In genomic region chr6:154414021-154414813, GRCh38 we compare ENCODE assay signal across 1 cellular context.
TF ChIP-seq lines count a peak whose summit lies in the region.

No MANE protein-coding gene starts in this region.

TF ChIP-seq in HepG2, 621 proteins besides CTCF, POLR2A, EP300 and RAD21 (continued from another document and continues in another):
- TF ChIP-seq SKI (IDR thresholded peaks at IDR 0.05; ENCODE audit: partially characterized antibody), result no peak
- no peak for TF ChIP-seq ZNF773 (CRISPR knock-in tag; IDR thresholded peaks at IDR 0.05; ENCODE audit: borderline replicate concordance)
- TF ChIP-seq, protein P1, sequence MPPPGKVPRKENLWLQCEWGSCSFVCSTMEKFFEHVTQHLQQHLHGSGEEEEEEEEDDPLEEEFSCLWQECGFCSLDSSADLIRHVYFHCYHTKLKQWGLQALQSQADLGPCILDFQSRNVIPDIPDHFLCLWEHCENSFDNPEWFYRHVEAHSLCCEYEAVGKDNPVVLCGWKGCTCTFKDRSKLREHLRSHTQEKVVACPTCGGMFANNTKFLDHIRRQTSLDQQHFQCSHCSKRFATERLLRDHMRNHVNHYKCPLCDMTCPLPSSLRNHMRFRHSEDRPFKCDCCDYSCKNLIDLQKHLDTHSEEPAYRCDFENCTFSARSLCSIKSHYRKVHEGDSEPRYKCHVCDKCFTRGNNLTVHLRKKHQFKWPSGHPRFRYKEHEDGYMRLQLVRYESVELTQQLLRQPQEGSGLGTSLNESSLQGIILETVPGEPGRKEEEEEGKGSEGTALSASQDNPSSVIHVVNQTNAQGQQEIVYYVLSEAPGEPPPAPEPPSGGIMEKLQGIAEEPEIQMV (CRISPR knock-in tag; IDR thresholded peaks at IDR 0.05; ENCODE audit: low read depth), result no peak
- TF ChIP-seq, protein P2, sequence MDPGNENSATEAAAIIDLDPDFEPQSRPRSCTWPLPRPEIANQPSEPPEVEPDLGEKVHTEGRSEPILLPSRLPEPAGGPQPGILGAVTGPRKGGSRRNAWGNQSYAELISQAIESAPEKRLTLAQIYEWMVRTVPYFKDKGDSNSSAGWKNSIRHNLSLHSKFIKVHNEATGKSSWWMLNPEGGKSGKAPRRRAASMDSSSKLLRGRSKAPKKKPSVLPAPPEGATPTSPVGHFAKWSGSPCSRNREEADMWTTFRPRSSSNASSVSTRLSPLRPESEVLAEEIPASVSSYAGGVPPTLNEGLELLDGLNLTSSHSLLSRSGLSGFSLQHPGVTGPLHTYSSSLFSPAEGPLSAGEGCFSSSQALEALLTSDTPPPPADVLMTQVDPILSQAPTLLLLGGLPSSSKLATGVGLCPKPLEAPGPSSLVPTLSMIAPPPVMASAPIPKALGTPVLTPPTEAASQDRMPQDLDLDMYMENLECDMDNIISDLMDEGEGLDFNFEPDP (CRISPR knock-in tag; conservative IDR thresholded peaks at IDR 0.05), result no peak
- TF ChIP-seq ARNTL (CRISPR knock-in tag; IDR thresholded peaks at IDR 0.05), result no peak
- TF ChIP-seq REXO4 (CRISPR knock-in tag; IDR thresholded peaks at IDR 0.05; ENCODE audit: borderline replicate concordance), result no peak
- TF ChIP-seq POLR2AphosphoS5 (IDR thresholded peaks at IDR 0.05; ENCODE audit: low read depth, low read length), result no peak
- no peak for TF ChIP-seq ZNF407 (CRISPR knock-in tag; IDR thresholded peaks at IDR 0.05; ENCODE audit: not compliant biosample characterization)
- peak; percentile 72 for TF ChIP-seq ONECUT2 (CRISPR knock-in tag; IDR thresholded peaks at IDR 0.05)
- no peak for TF ChIP-seq GLMP (CRISPR knock-in tag; IDR thresholded peaks at IDR 0.05; ENCODE audit: borderline replicate concordance)
- TF ChIP-seq KDM2A (CRISPR knock-in tag; IDR thresholded peaks at IDR 0.05; ENCODE audit: borderline replicate concordance, low read depth), result no peak
- TF ChIP-seq FOXK1 (CRISPR knock-in tag; IDR thresholded peaks at IDR 0.05; ENCODE audit: borderline replicate concordance, low read depth), result peak; percentile 71; the same call in 1 of the 2 replicates
- TF ChIP-seq NFATC3 (CRISPR knock-in tag; IDR thresholded peaks at IDR 0.05), result no peak
- TF ChIP-seq IRF9 (CRISPR knock-in tag; IDR thresholded peaks at IDR 0.05; ENCODE audit: borderline replicate concordance), result no peak
- TF ChIP-seq NR1H2 (CRISPR knock-in tag; IDR thresholded peaks at IDR 0.05; ENCODE audit: borderline replicate concordance, low read depth), result no peak
- no peak for TF ChIP-seq TAF15 (IDR thresholded peaks at IDR 0.05; ENCODE audit: low read depth, low read length, poor library complexity, severe bottlenecking)
- no peak for TF ChIP-seq ZNF674 (CRISPR knock-in tag; IDR thresholded peaks at IDR 0.05; ENCODE audit: low read depth)
- no peak for TF ChIP-seq RNF2 (conservative IDR thresholded peaks at IDR 0.05; ENCODE audit: low read depth)
- TF ChIP-seq BATF2 (CRISPR knock-in tag; IDR thresholded peaks at IDR 0.05), result no peak
- TF ChIP-seq ZNF253 (CRISPR knock-in tag; IDR thresholded peaks at IDR 0.05; ENCODE audit: borderline replicate concordance), result no peak
- TF ChIP-seq THAP8 (CRISPR knock-in tag; IDR thresholded peaks at IDR 0.05; ENCODE audit: borderline replicate concordance), result no peak
- no peak for TF ChIP-seq ZBTB2 (CRISPR knock-in tag; IDR thresholded peaks at IDR 0.05; ENCODE audit: low read depth)
- TF ChIP-seq HCFC1 (IDR thresholded peaks at IDR 0.05; ENCODE audit: low read depth, low read length), result no peak
- no peak for TF ChIP-seq ZNF710 (CRISPR knock-in tag; IDR thresholded peaks at IDR 0.05; ENCODE audit: borderline replicate concordance)
- no peak for TF ChIP-seq KMT2A (CRISPR knock-in tag; IDR thresholded peaks at IDR 0.05)
- no peak for TF ChIP-seq JDP2 (CRISPR knock-in tag; IDR thresholded peaks at IDR 0.05; ENCODE audit: borderline replicate concordance)
- no peak; the same call in 1 of the 2 replicates for TF ChIP-seq KAT8 (CRISPR knock-in tag; IDR thresholded peaks at IDR 0.05)
- TF ChIP-seq, protein P3, sequence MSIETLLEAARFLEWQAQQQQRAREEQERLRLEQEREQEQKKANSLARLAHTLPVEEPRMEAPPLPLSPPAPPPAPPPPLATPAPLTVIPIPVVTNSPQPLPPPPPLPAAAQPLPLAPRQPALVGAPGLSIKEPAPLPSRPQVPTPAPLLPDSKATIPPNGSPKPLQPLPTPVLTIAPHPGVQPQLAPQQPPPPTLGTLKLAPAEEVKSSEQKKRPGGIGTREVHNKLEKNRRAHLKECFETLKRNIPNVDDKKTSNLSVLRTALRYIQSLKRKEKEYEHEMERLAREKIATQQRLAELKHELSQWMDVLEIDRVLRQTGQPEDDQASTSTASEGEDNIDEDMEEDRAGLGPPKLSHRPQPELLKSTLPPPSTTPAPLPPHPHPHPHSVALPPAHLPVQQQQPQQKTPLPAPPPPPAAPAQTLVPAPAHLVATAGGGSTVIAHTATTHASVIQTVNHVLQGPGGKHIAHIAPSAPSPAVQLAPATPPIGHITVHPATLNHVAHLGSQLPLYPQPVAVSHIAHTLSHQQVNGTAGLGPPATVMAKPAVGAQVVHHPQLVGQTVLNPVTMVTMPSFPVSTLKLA (IDR thresholded peaks at IDR 0.05), result no peak
- TF ChIP-seq ZNF883 (CRISPR knock-in tag; IDR thresholded peaks at IDR 0.05; ENCODE audit: not compliant biosample characterization), result no peak
- TF ChIP-seq, protein P4, sequence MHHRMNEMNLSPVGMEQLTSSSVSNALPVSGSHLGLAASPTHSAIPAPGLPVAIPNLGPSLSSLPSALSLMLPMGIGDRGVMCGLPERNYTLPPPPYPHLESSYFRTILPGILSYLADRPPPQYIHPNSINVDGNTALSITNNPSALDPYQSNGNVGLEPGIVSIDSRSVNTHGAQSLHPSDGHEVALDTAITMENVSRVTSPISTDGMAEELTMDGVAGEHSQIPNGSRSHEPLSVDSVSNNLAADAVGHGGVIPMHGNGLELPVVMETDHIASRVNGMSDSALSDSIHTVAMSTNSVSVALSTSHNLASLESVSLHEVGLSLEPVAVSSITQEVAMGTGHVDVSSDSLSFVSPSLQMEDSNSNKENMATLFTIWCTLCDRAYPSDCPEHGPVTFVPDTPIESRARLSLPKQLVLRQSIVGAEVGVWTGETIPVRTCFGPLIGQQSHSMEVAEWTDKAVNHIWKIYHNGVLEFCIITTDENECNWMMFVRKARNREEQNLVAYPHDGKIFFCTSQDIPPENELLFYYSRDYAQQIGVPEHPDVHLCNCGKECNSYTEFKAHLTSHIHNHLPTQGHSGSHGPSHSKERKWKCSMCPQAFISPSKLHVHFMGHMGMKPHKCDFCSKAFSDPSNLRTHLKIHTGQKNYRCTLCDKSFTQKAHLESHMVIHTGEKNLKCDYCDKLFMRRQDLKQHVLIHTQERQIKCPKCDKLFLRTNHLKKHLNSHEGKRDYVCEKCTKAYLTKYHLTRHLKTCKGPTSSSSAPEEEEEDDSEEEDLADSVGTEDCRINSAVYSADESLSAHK (CRISPR knock-in tag; IDR thresholded peaks at IDR 0.05; ENCODE audit: borderline replicate concordance), result no peak
- no peak for TF ChIP-seq FOXA1 (IDR thresholded peaks at IDR 0.05)
- TF ChIP-seq FOXA1 (CRISPR knock-in tag; IDR thresholded peaks at IDR 0.05), result peak; percentile 75
- no peak for TF ChIP-seq SNAPC5 (CRISPR knock-in tag; IDR thresholded peaks at IDR 0.05; ENCODE audit: borderline replicate concordance)
- no peak for TF ChIP-seq FOXC1 (CRISPR knock-in tag; IDR thresholded peaks at IDR 0.05; ENCODE audit: borderline replicate concordance)
